Comparison of ENCODE assay signal across 15 cellular contexts in genomic region chr22:25478573-25478972, GRCh38.
DNase-seq lines count a peak whose midpoint lies in the region; ATAC-seq and TF ChIP-seq lines count a peak whose summit lies in the region.
"Had no signal": no experiment of that assay in that cellular context is flagged by ENCODE, and none has a peak within 500 bp of the region (broad histone marks: within the 10 kb centered on the region; RNA-seq: fewer than 3 reads in every experiment).

No MANE protein-coding gene starts in this region.

- peaks cover 71% of the 10 kb centered on the region for H3K36me3 Mint-ChIP-seq in nephron (ENCODE audit: low read depth)

- H3K36me3 ChIP-seq in mammary epithelial cell (ENCODE audit: insufficient read depth, low read length) (no peaks in the 10 kb centered on the region), aorta (ENCODE audit: control insufficient read depth in 1 of 2, insufficient read depth in 2 of 2, low read length in 1 of 2) (no peaks in the 10 kb centered on the region)

- TF ChIP-seq CTCF in mammary epithelial cell (conservative IDR thresholded peaks at IDR 0.05 in 1 of 2, IDR thresholded peaks at IDR 0.05 in 1 of 2; ENCODE audit: extremely low read depth in 1 of 2, insufficient read depth in 1 of 2, low read depth in 1 of 2, low read length in 2 of 2) (no peak), nephron (IDR thresholded peaks at IDR 0.05; ENCODE audit: unreplicated experiment in 3 of 3) (no peak)

- in situ Hi-C loops in T47D (cut with HindIII; ENCODE audit: low pct_unique_long_range_greater_than_20kb, low sequenced_read_pairs) (no loop called here), mammary epithelial cell (cut with MboI; ENCODE audit: low sequenced_read_pairs in 2 of 2) (no loop called here)

- H3K9ac ChIP-seq in mammary epithelial cell (ENCODE audit: insufficient read depth, low read length): no peak overlapping the region

- dilution Hi-C loops in mammary epithelial cell (cut with HindIII; ENCODE audit: low sequenced_read_pairs): no loop called here

- DNase-seq in T47D (ENCODE audit: low read depth in 1 of 2, low spot score in 1 of 2): peak; percentile 26 to 40
- DNase-seq in mammary epithelial cell: no peak
- peak; percentile 45 for DNase-seq in cerebellum (ENCODE audit: low spot score)
- DNase-seq in aorta: no peak
- DNase-seq in NCI-H510A (lab: John Stamatoyannopoulos, UW): no peak
- no peak for DNase-seq in stimulated activated CD4-positive, alpha-beta T cell treated with anti-CD3 and anti-CD28 coated beads, Interleukin-2, amount 100 ng/mL, for 48 hours
- DNase-seq: CD4-positive, alpha-beta T cell; H7; KG1; NCI-H1092; NCI-H2107; NCI-H345; SHP77 treated with DMSO at 0.1 percent for 48 hours had no signal

- no peak overlapping the region for H3K4me3 Mint-ChIP-seq in nephron
- H3K4me3 Mint-ChIP-seq: CD4-positive, alpha-beta T cell had no signal

- BruUV-seq in mammary epithelial cell (replicated peaks; lab: Mats Ljungman, UMichigan): no TSS peak

- H3K27ac Mint-ChIP-seq in nephron: peak overlapping the region in 2 of 3 experiments; percentile 7 to 41
- H3K27ac Mint-ChIP-seq: CD4-positive, alpha-beta T cell had no signal

- no peak overlapping the region for H2AFZ ChIP-seq in mammary epithelial cell (ENCODE audit: low read depth, low read length)

- no peak overlapping the region for H3K4me2 ChIP-seq in mammary epithelial cell (ENCODE audit: insufficient read depth, low read depth, low read length)

- H3K27me3 ChIP-seq in mammary epithelial cell (ENCODE audit: insufficient read depth, low read length) (no peaks in the 10 kb centered on the region), aorta (ENCODE audit: control insufficient read depth in 1 of 2, insufficient read depth in 2 of 2, low read length in 1 of 2) (no peaks in the 10 kb centered on the region)

- H3K79me2 ChIP-seq in mammary epithelial cell (ENCODE audit: insufficient read depth, low read length): no peaks in the 10 kb centered on the region

- intact Hi-C loops in mammary epithelial cell (cut with micrococcal nuclease) (no loop called here), aorta (cut with DNase I) (loop anchor here in 1 of 2 donors (10.0 kb wide), 1 partner anchor 226 kb away; no protein-coding TSS in a partner anchor)

- no peaks in the 10 kb centered on the region for H4K20me1 ChIP-seq in mammary epithelial cell (ENCODE audit: insufficient read depth, low read length)

- peak; percentile 62 for ATAC-seq in aorta (ENCODE audit: low FRiP score)
- ATAC-seq in HG03520 (IDR thresholded peaks at IDR 0.05; ENCODE audit: unreplicated experiment): no peak

- H3K4me3 ChIP-seq in mammary epithelial cell (replicated peaks in 1 of 3; ENCODE audit: insufficient read depth in 1 of 3, low read depth in 2 of 3, low read length in 3 of 3): no peak overlapping the region
- no peak overlapping the region for H3K4me3 ChIP-seq in aorta (ENCODE audit: low read length in 2 of 2)

- H3K9me3 ChIP-seq in mammary epithelial cell (replicated peaks; ENCODE audit: insufficient read depth, low read length) (no peaks in the 10 kb centered on the region), aorta (ENCODE audit: control insufficient read depth, low read length) (no peaks in the 10 kb centered on the region)

- peaks cover 5% of the 10 kb centered on the region for H3K9me3 Mint-ChIP-seq in nephron

- 100% methylated on average over 1 of the region's 2 CpGs for WGBS in mammary epithelial cell (ENCODE audit: low coverage, missing lambda C conversion rate)
- 0 to 9% methylated on average over 2 of the region's 2 CpGs for WGBS in aorta, 2 donors

- no peaks in the 10 kb centered on the region for H3K27me3 Mint-ChIP-seq in nephron (ENCODE audit: low read depth)
- H3K27me3 Mint-ChIP-seq: CD4-positive, alpha-beta T cell had no signal

- H3K4me1 Mint-ChIP-seq in nephron: peaks cover 44% of the 10 kb centered on the region

- CTCF ChIA-PET in mammary epithelial cell (lab: Charles Lee; ENCODE audit: low non-redundant PET): no interaction called here

- H3K4me1 ChIP-seq in mammary epithelial cell (ENCODE audit: insufficient read depth, low read length): no peaks in the 10 kb centered on the region
- H3K4me1 ChIP-seq in aorta (ENCODE audit: control insufficient read depth in 1 of 2, insufficient read depth in 2 of 2, low read length in 2 of 2): no peaks in the 10 kb centered on the region

- H3K27ac ChIP-seq in mammary epithelial cell (ENCODE audit: insufficient read depth, low read depth, low read length) (no peak overlapping the region), aorta (ENCODE audit: low read depth in 1 of 2, low read length in 2 of 2) (peak overlapping the region in 1 of 2 donors; percentile 70)

Comparison
In these comparisons a context has a peak if more than half of its experiments do, and no peak if none do; other contexts are left out.
1. DNase-seq: peak in T47D (2 of 2) and cerebellum (single experiment); none in mammary epithelial cell (single experiment), aorta (0 of 2), NCI-H510A (single experiment) and stimulated activated CD4-positive, alpha-beta T cell treated with anti-CD3 and anti-CD28 coated beads, Interleukin-2, amount 100 ng/mL, for 48 hours (0 of 2).